ENCODE assay signal across 9 cellular contexts in genomic region chr16:53501216-53501859, GRCh38. TPM values are rescaled to one million over a fixed set of nuclear protein-coding genes. Genes with fewer than 3 reads are reported as not detected.
DNase-seq lines count a peak whose midpoint lies in the region; ATAC-seq and TF ChIP-seq lines count a peak whose summit lies in the region.
"Had no signal": no experiment of that assay in that cellular context is flagged by ENCODE, and none has a peak within 500 bp of the region (broad histone marks: within the 10 kb centered on the region; RNA-seq: fewer than 3 reads in every experiment).

No MANE protein-coding gene starts in this region.

- H3K4me1 ChIP-seq in gastroesophageal sphincter (peaks cover 9 to 36% (median 22%) of the 10 kb centered on the region in 3 donors), skeletal muscle satellite cell (ENCODE audit: control insufficient read depth, insufficient read depth, low read length) (peaks cover 26% of the 10 kb centered on the region)

- ATAC-seq in gastroesophageal sphincter: no peak
- no peak for ATAC-seq in HG03039 (IDR thresholded peaks at IDR 0.05; ENCODE audit: unreplicated experiment)

- H3K4me3 ChIP-seq in HL-60 (replicated peaks; ENCODE audit: insufficient read depth, low read length) (peak overlapping the region; percentile 96; the same call in 1 of the 2 replicates), WI38 (ENCODE audit: low read depth, low read length) (peak overlapping the region; percentile 79; the same call in 1 of the 2 replicates), gastroesophageal sphincter (peak overlapping the region; percentile 99 to 100), skeletal muscle satellite cell (ENCODE audit: low read length) (peak overlapping the region; percentile 81)

- H3K36me3 ChIP-seq in gastroesophageal sphincter (peaks cover 0 to 27% of the 10 kb centered on the region in 2 donors), skeletal muscle satellite cell (ENCODE audit: insufficient read depth, low read length) (peaks cover 5% of the 10 kb centered on the region)

- DNase-seq in HL-60 (ENCODE audit: low read depth in 1 of 2, low spot score in 1 of 2) (peak in 1 of 2 experiments; percentile 33), NCI-H2107 treated with DMSO at 0.1 percent for 48 hours (lab: John Stamatoyannopoulos, UW; ENCODE audit: unreplicated experiment) (no peak)
- DNase-seq in activated effector memory CD4-positive, alpha-beta T cell treated with Interleukin-2 at 50 U/mL for 16 hours: no peak
- DNase-seq: activated CD4-positive, alpha-beta T cell treated with anti-CD3 and anti-CD28 coated beads, Interleukin-2, amount 50 U/mL, for 1 hour; KG1 had no signal

- no peak overlapping the region for H3K9ac ChIP-seq in skeletal muscle satellite cell (ENCODE audit: low read depth, low read length)

- H3K9me3 ChIP-seq in gastroesophageal sphincter (no peaks in the 10 kb centered on the region), skeletal muscle satellite cell (replicated peaks; ENCODE audit: low read length) (no peaks in the 10 kb centered on the region)

- 37 to 49% methylated on average over 8 to 9 of the region's 9 CpGs for WGBS in gastroesophageal sphincter (ENCODE audit: low coverage in 1 of 2), 2 donors

- TF ChIP-seq POLR2A in gastroesophageal sphincter (IDR thresholded peaks at IDR 0.05): no peak

- H3K27ac ChIP-seq in HL-60 (replicated peaks): peak overlapping the region; percentile 5; the same call in 1 of the 2 replicates
- peak overlapping the region in 1 of 4 donors; percentile 5 for H3K27ac ChIP-seq in gastroesophageal sphincter

- no peak for TF ChIP-seq CTCF in HL-60 (IDR thresholded peaks at IDR 0.05; ENCODE audit: insufficient read depth, low read length)
- TF ChIP-seq CTCF in WI38 (IDR thresholded peaks at IDR 0.05; ENCODE audit: low read depth, low read length): no peak
- no peak for TF ChIP-seq CTCF in gastroesophageal sphincter (IDR thresholded peaks at IDR 0.05)

- TF ChIP-seq EP300 in gastroesophageal sphincter (IDR thresholded peaks at IDR 0.05): no peak

- H3K27me3 ChIP-seq in HL-60 (ENCODE audit: insufficient read depth, poor library complexity, severe bottlenecking) (no peaks in the 10 kb centered on the region), gastroesophageal sphincter (no peaks in the 10 kb centered on the region), skeletal muscle satellite cell (ENCODE audit: control insufficient read depth, insufficient read depth, low read length) (no peaks in the 10 kb centered on the region)

- peak overlapping the region; percentile 86 for H3K4me2 ChIP-seq in skeletal muscle satellite cell (ENCODE audit: low read length)

RNA-seq across cellular contexts. Expression of gene AKTIP, which starts 1.7 kb away (rescaled TPM):
- total RNA-seq in gastroesophageal sphincter: 10 to 100 TPM; 53.2 to 63.6 (median 59.5) TPM
- total RNA-seq in skeletal muscle satellite cell (2012; rRNA removed): 11.9 and 14.9 TPM in 2 replicates
